In genomic region chr14:65296402-65296801, GRCh38 we compare ENCODE assay signal across 22 cellular contexts.
"Had no signal": no experiment of that assay in that cellular context is flagged by ENCODE, and none has a peak within 500 bp of the region (broad histone marks: within the 10 kb centered on the region; RNA-seq: fewer than 3 reads in every experiment).

No MANE protein-coding gene starts in this region.

- H2AFZ ChIP-seq: parathyroid adenoma had no signal

- H3K27ac ChIP-seq: ascending aorta, cardiac muscle cell, dorsolateral prefrontal cortex, parathyroid adenoma, SK-N-MC, upper lobe of right lung had no signal

- ATAC-seq: activated CD8-positive, alpha-beta T cell treated with anti-CD3 and anti-CD28 coated beads for 36 hours; activated T-helper 17 cell treated with anti-CD3 and anti-CD28 coated beads, Interleukin-2, amount 50 U/mL, for 72 hours; left cardiac atrium; naive thymus-derived CD8-positive, alpha-beta T cell; sciatic nerve; stimulated activated effector memory CD8-positive, alpha-beta T cell treated with anti-CD3 and anti-CD28 coated beads, Interleukin-12 subunit alpha, Interleukin-12 subunit beta, amount 100 ng/mL, for 72 hours; upper lobe of right lung; WTC11 had no signal

- DNase-seq: activated CD4-positive, alpha-beta T cell treated with anti-CD3 and anti-CD28 coated beads for 4 hours; activated CD8-positive, alpha-beta T cell treated with anti-CD3 and anti-CD28 coated beads for 36 hours; activated naive CD4-positive, alpha-beta T cell; activated T-cell treated with anti-CD3 and anti-CD28 coated beads, Interleukin-2, amount 50 U/mL, for 1 hour; dorsolateral prefrontal cortex; endodermal cell; erythroblast; left cardiac atrium; mesendoderm; naive thymus-derived CD8-positive, alpha-beta T cell; stimulated activated CD4-positive, alpha-beta T cell treated with anti-CD3 and anti-CD28 coated beads, Interleukin-4, amount 100 ng/mL, for 24 hours; upper lobe of right lung had no signal

- H3K4me1 ChIP-seq: ascending aorta, parathyroid adenoma, upper lobe of right lung had no signal

- H3K9ac ChIP-seq: parathyroid adenoma had no signal

- H3K9me3 ChIP-seq: ascending aorta, upper lobe of right lung had no signal

- H3K4me2 ChIP-seq: smooth muscle cell had no signal

- H3K27me3 ChIP-seq: ascending aorta, cardiac muscle cell, dorsolateral prefrontal cortex, upper lobe of right lung had no signal

- H3K9me3 Mint-ChIP-seq: activated CD8-positive, alpha-beta T cell treated with anti-CD3 and anti-CD28 coated beads for 36 hours; activated T-helper 17 cell treated with anti-CD3 and anti-CD28 coated beads, Interleukin-2, amount 50 U/mL, for 72 hours; endodermal cell; naive thymus-derived CD8-positive, alpha-beta T cell; stimulated activated effector memory CD8-positive, alpha-beta T cell treated with anti-CD3 and anti-CD28 coated beads, Interleukin-12 subunit alpha, Interleukin-12 subunit beta, amount 100 ng/mL, for 72 hours; T-helper 2 cell treated with Interferon-gamma antibody and Interleukin-4, amounts not matched to agents 5 μg/mL and 100 μg/mL, for 36 hours; WTC11 had no signal

- H3K36me3 Mint-ChIP-seq: stimulated activated effector memory CD8-positive, alpha-beta T cell treated with anti-CD3 and anti-CD28 coated beads, Interleukin-12 subunit alpha, Interleukin-12 subunit beta, amount 100 ng/mL, for 72 hours; WTC11 had no signal

- H3K36me3 ChIP-seq: ascending aorta, cardiac muscle cell, upper lobe of right lung had no signal

- H3K27ac Mint-ChIP-seq: activated T-helper 17 cell treated with anti-CD3 and anti-CD28 coated beads, Interleukin-2, amount 50 U/mL, for 72 hours; endodermal cell; stimulated activated effector memory CD8-positive, alpha-beta T cell treated with anti-CD3 and anti-CD28 coated beads, Interleukin-12 subunit alpha, Interleukin-12 subunit beta, amount 100 ng/mL, for 72 hours; T-helper 2 cell treated with Interferon-gamma antibody and Interleukin-4, amounts not matched to agents 5 μg/mL and 100 μg/mL, for 36 hours; WTC11 had no signal

- H3K4me1 Mint-ChIP-seq: WTC11 had no signal

- H3K4me3 ChIP-seq: ascending aorta, cardiac muscle cell, dorsolateral prefrontal cortex, SK-N-MC, smooth muscle cell, upper lobe of right lung had no signal

- H3K27me3 Mint-ChIP-seq: activated CD8-positive, alpha-beta T cell treated with anti-CD3 and anti-CD28 coated beads for 36 hours; activated T-helper 17 cell treated with anti-CD3 and anti-CD28 coated beads, Interleukin-2, amount 50 U/mL, for 72 hours; naive thymus-derived CD8-positive, alpha-beta T cell had no signal

- H3K79me2 ChIP-seq: parathyroid adenoma had no signal

- H3K4me3 Mint-ChIP-seq: activated CD8-positive, alpha-beta T cell treated with anti-CD3 and anti-CD28 coated beads for 36 hours; activated T-helper 17 cell treated with anti-CD3 and anti-CD28 coated beads, Interleukin-2, amount 50 U/mL, for 72 hours; endodermal cell; naive thymus-derived CD8-positive, alpha-beta T cell; stimulated activated effector memory CD8-positive, alpha-beta T cell treated with anti-CD3 and anti-CD28 coated beads, Interleukin-12 subunit alpha, Interleukin-12 subunit beta, amount 100 ng/mL, for 72 hours; T-helper 2 cell treated with Interferon-gamma antibody and Interleukin-4, amounts not matched to agents 5 μg/mL and 100 μg/mL, for 36 hours; WTC11 had no signal
